In the genomic region with DNA sequence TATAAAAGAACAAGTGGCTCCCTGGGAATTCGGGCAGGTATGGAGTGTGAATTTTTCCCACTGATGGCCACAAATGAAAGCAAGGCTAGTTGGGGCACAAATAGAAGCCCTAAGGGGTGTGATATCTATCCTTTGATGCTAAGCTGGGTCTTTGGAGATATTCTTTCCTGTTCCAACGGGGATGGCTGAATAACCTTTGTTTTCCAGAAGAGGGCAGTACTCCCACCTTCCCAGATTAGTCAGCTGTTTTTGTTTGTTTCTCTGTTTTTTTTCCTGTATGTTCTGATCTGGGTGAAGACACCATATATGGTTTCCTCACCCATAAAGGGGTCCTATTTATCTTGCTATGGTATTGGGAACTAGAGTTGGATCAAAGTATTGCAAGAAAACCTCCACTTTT, we compare ENCODE assay signal across 14 cellular contexts.
DNase-seq lines count a peak whose midpoint lies in the region; ATAC-seq and TF ChIP-seq lines count a peak whose summit lies in the region.
"Had no signal": no experiment of that assay in that cellular context is flagged by ENCODE, and none has a peak within 500 bp of the region (broad histone marks: within the 10 kb centered on the region; RNA-seq: fewer than 3 reads in every experiment).

No MANE protein-coding gene starts in this region.

- ATAC-seq in GM21528 (IDR thresholded peaks at IDR 0.05; ENCODE audit: low FRiP score, unreplicated experiment), result no peak

- no peaks in the 10 kb centered on the region for H3K9me3 ChIP-seq in adipocyte (ENCODE audit: control insufficient read depth, low read length)
- no peaks in the 10 kb centered on the region for H3K9me3 ChIP-seq in iPS DF 6.9 (ENCODE audit: control insufficient read depth, insufficient read depth, low read length)
- no peaks in the 10 kb centered on the region for H3K9me3 ChIP-seq in MG63

- CTCF ChIA-PET in HEK293T (lab: Yijun Ruan, JAX), result no interaction called here

- in situ Hi-C loops in Caki2 (cut with HindIII; ENCODE audit: low pct_unique_long_range_greater_than_20kb, low sequenced_read_pairs), result no loop called here

- H3K4me3 ChIP-seq in adipocyte (ENCODE audit: low read length) (no peak overlapping the region), iPS DF 6.9 (ENCODE audit: low read length) (no peak overlapping the region), MG63 (no peak overlapping the region)
- H3K4me3 ChIP-seq: coronary artery had no signal

- POLR2A ChIA-PET in HEK293T (lab: Yijun Ruan, JAX), result no interaction called here

- H3K27me3 ChIP-seq in adipocyte (replicated peaks; ENCODE audit: control insufficient read depth, insufficient read depth, low read length), result no peaks in the 10 kb centered on the region
- H3K27me3 ChIP-seq in iPS DF 6.9 (ENCODE audit: control insufficient read depth, insufficient read depth, low read length), result no peaks in the 10 kb centered on the region
- H3K27me3 ChIP-seq in MG63, result no peaks in the 10 kb centered on the region

- no peaks in the 10 kb centered on the region for H3K36me3 ChIP-seq in adipocyte (ENCODE audit: control insufficient read depth, insufficient read depth, low read length, severe bottlenecking)
- H3K36me3 ChIP-seq in iPS DF 6.9 (ENCODE audit: control insufficient read depth, insufficient read depth, low read length), result no peaks in the 10 kb centered on the region
- no peaks in the 10 kb centered on the region for H3K36me3 ChIP-seq in MG63

- H3K27ac ChIP-seq in iPS DF 6.9 (ENCODE audit: low read length), result no peak overlapping the region
- H3K27ac ChIP-seq: coronary artery had no signal

- H3K4me1 ChIP-seq in adipocyte (ENCODE audit: control insufficient read depth, insufficient read depth, low read length) (no peaks in the 10 kb centered on the region), iPS DF 6.9 (ENCODE audit: control insufficient read depth, insufficient read depth, low read length) (no peaks in the 10 kb centered on the region)

- no peak overlapping the region for H3K9ac ChIP-seq in adipocyte (ENCODE audit: low read length)

- DNase-seq in Caki2 (ENCODE audit: low read depth), result peak; percentile 7
- peak; percentile 11 for DNase-seq in HEK293T (ENCODE audit: extremely low spot score)
- peak; percentile 29 for DNase-seq in adipocyte (ENCODE audit: low read depth)
- DNase-seq in iPS DF 6.9 (ENCODE audit: low read depth, low spot score), result peak; percentile 13
- DNase-seq in ureter (ENCODE audit: low spot score), result no peak
- no peak for DNase-seq in MG63
- no peak for DNase-seq in dedifferentiated amniotic fluid mesenchymal stem cell (ENCODE audit: extremely low spot score)
- DNase-seq: activated CD4-positive, alpha-beta T cell treated with anti-CD3 and anti-CD28 coated beads for 4 hours; CD8-positive, alpha-beta memory T cell; head of caudate nucleus; NCI-H187; SHP77 had no signal

- WGBS in iPS DF 6.9 (ENCODE audit: insufficient coverage, insufficient read length), result no CpG with 5 or more reads among the region's 2 CpGs

TF ChIP-seq in HEK293T, 16 proteins besides CTCF, POLR2A, EP300 and RAD21:
- TF ChIP-seq ARNT (IDR thresholded peaks at IDR 0.05) (no peak), BHLHE40 (IDR thresholded peaks at IDR 0.05; ENCODE audit: borderline replicate concordance) (no peak), FOXM1 (IDR thresholded peaks at IDR 0.05; ENCODE audit: borderline replicate concordance) (no peak), LEF1 (IDR thresholded peaks at IDR 0.05; ENCODE audit: borderline replicate concordance) (no peak), FOXK2 (IDR thresholded peaks at IDR 0.05) (no peak), NFRKB (IDR thresholded peaks at IDR 0.05) (no peak), CTBP1 (IDR thresholded peaks at IDR 0.05; ENCODE audit: borderline replicate concordance) (no peak), TARDBP (IDR thresholded peaks at IDR 0.05) (no peak), PKNOX1 (IDR thresholded peaks at IDR 0.05) (no peak)

Comparison
In these comparisons a context has a peak if more than half of its experiments do, and no peak if none do; other contexts are left out.
1. DNase-seq: peak in Caki2 (single experiment), HEK293T (single experiment), adipocyte (single experiment) and iPS DF 6.9 (single experiment); none in ureter (single experiment), MG63 (single experiment) and dedifferentiated amniotic fluid mesenchymal stem cell (single experiment).